In the genomic region with DNA sequence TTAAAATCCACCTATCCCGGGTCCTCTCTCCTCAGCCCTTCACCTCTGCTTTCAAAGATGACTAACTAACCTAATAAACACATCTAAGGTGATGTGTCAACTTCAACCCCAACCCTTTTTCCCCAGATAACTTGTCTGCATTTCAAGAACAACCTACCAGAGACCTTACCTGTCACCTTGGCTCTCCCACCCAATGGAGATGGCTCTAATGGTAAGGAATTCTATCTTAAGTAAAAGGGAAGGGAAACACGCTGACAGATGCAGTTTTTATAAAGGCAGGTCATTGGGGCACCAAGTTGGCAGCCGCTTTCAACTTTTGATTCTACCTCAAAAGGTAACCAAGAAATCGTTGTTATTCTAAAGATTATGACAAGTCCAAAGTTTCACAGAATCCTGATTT, we compare ENCODE assay signal across 23 cellular contexts. TPM values are rescaled to one million over a fixed set of nuclear protein-coding genes. Genes with fewer than 3 reads are reported as not detected.
A peak's percentile ranks its signal among the peaks of the same experiment; 100 is the strongest.
DNase-seq lines count a peak whose midpoint lies in the region; ATAC-seq and TF ChIP-seq lines count a peak whose summit lies in the region.
"Had no signal": no experiment of that assay in that cellular context is flagged by ENCODE, and none has a peak within 500 bp of the region (broad histone marks: within the 10 kb centered on the region; RNA-seq: fewer than 3 reads in every experiment).

No MANE protein-coding gene starts in this region.

- H3K9me2 ChIP-seq in SU-DHL-6 (replicated peaks; ENCODE audit: insufficient read depth, low read length) = no peaks in the 10 kb centered on the region

- H3K79me2 ChIP-seq in SU-DHL-6 (ENCODE audit: insufficient read depth, low read length) = peaks cover 21% of the 10 kb centered on the region; the same call in 1 of the 2 replicates

- intact Hi-C loops in CD8-positive, alpha-beta T cell (cut with DNase I, micrococcal nuclease) = loop anchor here in 1 of 2 experiments (2.0 kb wide), 1 partner anchor 149 kb away; no protein-coding TSS in a partner anchor

- H3K36me3 ChIP-seq in CD8-positive, alpha-beta T cell (ENCODE audit: insufficient read depth, low read length) = no peaks in the 10 kb centered on the region
- H3K36me3 ChIP-seq in SU-DHL-6 (ENCODE audit: low read length) = 0 out of 2 replicates have a peak, but pooled peaks cover 2% of the 10 kb centered on the region
- H3K36me3 ChIP-seq: brain microvascular endothelial cell, prostate gland, upper lobe of right lung had no signal

- in situ Hi-C loops in GM13977 (cut with MboI; ENCODE audit: low pct_unique_long_range_greater_than_20kb, low sequenced_read_pairs, unreplicated experiment) = loop anchor here (10.0 kb wide), 1 partner anchor 125 kb away; no protein-coding TSS in a partner anchor

- no peak overlapping the region for H3K27ac ChIP-seq in CD8-positive, alpha-beta T cell (ENCODE audit: low read depth, low read length)
- H3K27ac ChIP-seq in SU-DHL-6 (ENCODE audit: low read depth, low read length) = peak overlapping the region; percentile 94
- H3K27ac ChIP-seq: 22Rv1, epithelial cell of prostate, gastroesophageal sphincter, prostate gland, upper lobe of right lung had no signal

- H3K4me1 Mint-ChIP-seq in CD8-positive, alpha-beta T cell (ENCODE audit: low read depth) = peaks cover 67% of the 10 kb centered on the region
- H3K4me1 Mint-ChIP-seq in central memory CD8-positive, alpha-beta T cell = peaks cover 68% of the 10 kb centered on the region

- H3K4me3 Mint-ChIP-seq in CD8-positive, alpha-beta T cell = peak overlapping the region; percentile 1
- peak overlapping the region; percentile 46 for H3K4me3 Mint-ChIP-seq in central memory CD8-positive, alpha-beta T cell

- CTCF ChIA-PET in CD8-positive, alpha-beta T cell (lab: Charles Lee) = no interaction called here

- H3K27me3 Mint-ChIP-seq in CD8-positive, alpha-beta T cell (ENCODE audit: low read depth) = no peaks in the 10 kb centered on the region
- H3K27me3 Mint-ChIP-seq in central memory CD8-positive, alpha-beta T cell = no peaks in the 10 kb centered on the region

- no peaks in the 10 kb centered on the region for H3K9me3 ChIP-seq in CD8-positive, alpha-beta T cell (ENCODE audit: low read length)
- H3K9me3 ChIP-seq in SU-DHL-6 (ENCODE audit: insufficient read depth, low read length) = no peaks in the 10 kb centered on the region
- H3K9me3 ChIP-seq: gastroesophageal sphincter, MG63, prostate gland, upper lobe of right lung had no signal

- peaks cover 22% of the 10 kb centered on the region for H3K4me1 ChIP-seq in CD8-positive, alpha-beta T cell (ENCODE audit: insufficient read depth, low read length)
- H3K4me1 ChIP-seq: prostate gland had no signal

- H2AFZ ChIP-seq in SU-DHL-6 (ENCODE audit: low read depth, low read length, severe bottlenecking) = no peak overlapping the region

- POLR2A ChIA-PET in CD8-positive, alpha-beta T cell (lab: Charles Lee) = no interaction called here

- no peaks in the 10 kb centered on the region for H3K9me3 Mint-ChIP-seq in CD8-positive, alpha-beta T cell
- no peaks in the 10 kb centered on the region for H3K9me3 Mint-ChIP-seq in central memory CD8-positive, alpha-beta T cell

- no peaks in the 10 kb centered on the region for H4K20me1 ChIP-seq in SU-DHL-6 (ENCODE audit: low read depth, low read length)

- peak; percentile 5 for DNase-seq in DMS53 (lab: John Stamatoyannopoulos, UW)
- DNase-seq in DMS53 treated with DMSO at 0.1 percent for 48 hours (lab: John Stamatoyannopoulos, UW; ENCODE audit: unreplicated experiment) = no peak
- DNase-seq in CD8-positive, alpha-beta T cell = no peak
- no peak for DNase-seq in central memory CD8-positive, alpha-beta T cell (ENCODE audit: low spot score in 2 of 2)
- DNase-seq in GM13977 (ENCODE audit: low spot score) = no peak
- no peak for DNase-seq in HuH-7.5 (ENCODE audit: low spot score)
- DNase-seq: activated CD4-positive, alpha-beta T cell treated with anti-CD3 and anti-CD28 coated beads for 48 hours; activated effector memory CD4-positive, alpha-beta T cell treated with anti-CD3 and anti-CD28 coated beads, Interleukin-2, amount 50 U/mL, for 16 hours; brain microvascular endothelial cell; MG63; NCI-H1694; NK-92 treated with Interleukin-12 subunit alpha and Interleukin-12 subunit beta, amount 100 ng/mL, for 24 hours; stimulated activated naive CD4-positive, alpha-beta T cell treated with Interleukin-2 at 50 U/mL for 16 hours; T1000; upper lobe of right lung had no signal

- no peaks in the 10 kb centered on the region for H3K27me3 ChIP-seq in CD8-positive, alpha-beta T cell (ENCODE audit: insufficient read depth, low read length)
- no peaks in the 10 kb centered on the region for H3K27me3 ChIP-seq in SU-DHL-6 (ENCODE audit: low read length)
- H3K27me3 ChIP-seq: brain microvascular endothelial cell, gastroesophageal sphincter, MG63, upper lobe of right lung had no signal

- peak overlapping the region; percentile 59 for H3K4me2 ChIP-seq in SU-DHL-6 (ENCODE audit: low read depth, low read length, poor library complexity, severe bottlenecking)
- H3K4me2 ChIP-seq: smooth muscle cell had no signal

- ATAC-seq in CD8-positive, alpha-beta T cell = no peak
- no peak for ATAC-seq in central memory CD8-positive, alpha-beta T cell (replicated peaks; ENCODE audit: extremely low read depth, poor library complexity, severe bottlenecking)
- ATAC-seq in GM18511 (IDR thresholded peaks at IDR 0.05; ENCODE audit: unreplicated experiment) = no peak
- ATAC-seq: gastroesophageal sphincter, left lobe of liver, upper lobe of right lung had no signal

- H3K27ac Mint-ChIP-seq in CD8-positive, alpha-beta T cell = peak overlapping the region; percentile 6
- H3K27ac Mint-ChIP-seq in central memory CD8-positive, alpha-beta T cell (ENCODE audit: low read depth) = no peak overlapping the region

- no peaks in the 10 kb centered on the region for H3K36me3 Mint-ChIP-seq in CD8-positive, alpha-beta T cell
- H3K36me3 Mint-ChIP-seq in central memory CD8-positive, alpha-beta T cell (ENCODE audit: insufficient read depth) = peaks cover 6% of the 10 kb centered on the region

- H3F3A ChIP-seq in SU-DHL-6 (ENCODE audit: insufficient read depth) = peaks cover 47% of the 10 kb centered on the region

- peak overlapping the region; percentile 8; the same call in 1 of the 2 replicates for H3K9ac ChIP-seq in SU-DHL-6 (ENCODE audit: low read length)

- no peak for TF ChIP-seq CTCF in CD8-positive, alpha-beta T cell (IDR thresholded peaks at IDR 0.05)
- no peak for TF ChIP-seq CTCF in SU-DHL-6 (IDR thresholded peaks at IDR 0.05; ENCODE audit: insufficient read depth, low read length, poor library complexity, severe bottlenecking)
- TF ChIP-seq CTCF in GM13977 (IDR thresholded peaks at IDR 0.05; ENCODE audit: extremely low read depth, insufficient read depth, missing control alignments) = no peak

- no peak overlapping the region for H3K4me3 ChIP-seq in CD8-positive, alpha-beta T cell (ENCODE audit: low read depth, low read length)
- H3K4me3 ChIP-seq in SU-DHL-6 (ENCODE audit: insufficient read depth, low read length, poor library complexity, severe bottlenecking) = peak overlapping the region; percentile 26
- H3K4me3 ChIP-seq: gastroesophageal sphincter, MG63, prostate gland, smooth muscle cell, upper lobe of right lung had no signal

RNA-seq across cellular contexts. Expression of a gene that starts 37.6 kb away (rescaled TPM):
- total RNA-seq in CD8-positive, alpha-beta T cell = 10 to 100 TPM; 13.8 to 17.4 TPM
